Comparison of ENCODE assay signal across 24 cellular contexts in the genomic region with DNA sequence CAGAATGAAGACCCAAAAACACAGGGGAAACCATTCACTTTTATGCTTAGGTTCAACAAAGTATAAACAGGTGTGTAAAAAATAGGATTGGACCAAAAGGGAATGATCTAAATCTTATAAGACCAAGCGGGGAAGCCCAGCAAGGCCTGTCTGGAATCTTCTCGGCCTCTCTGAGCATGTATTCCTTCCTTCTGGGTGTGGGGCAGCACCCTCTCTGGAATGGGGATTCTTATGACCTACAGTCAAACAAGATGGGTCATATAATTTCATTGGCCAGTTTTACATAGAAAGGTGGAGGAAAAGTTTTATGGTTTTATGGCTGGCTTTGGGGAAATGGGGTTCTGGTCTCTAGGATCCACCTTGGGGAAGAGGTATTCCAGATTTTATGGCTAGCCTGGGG. TPM values are rescaled to one million over a fixed set of nuclear protein-coding genes. Genes with fewer than 3 reads are reported as not detected.
"Had no signal": no experiment of that assay in that cellular context is flagged by ENCODE, and none has a peak within 500 bp of the region (broad histone marks: within the 10 kb centered on the region; RNA-seq: fewer than 3 reads in every experiment).

No MANE protein-coding gene starts in this region.

- H3K36me3 ChIP-seq: MG63, SJCRH30 had no signal

- H3K4me3 ChIP-seq: MG63, SJCRH30 had no signal

- H3K27ac ChIP-seq: HL-60, SJCRH30 had no signal

- H3K9me3 ChIP-seq: MG63, SJCRH30 had no signal

- FAIRE-seq: HTR-8/SVneo had no signal

- H3K4me1 ChIP-seq: SJCRH30 had no signal

- DNase-seq: Karpas-422; KBM-7; MG63; NCI-H1092; NCI-H1105 treated with DMSO at 0.1 percent for 48 hours; NCI-H1417 treated with DMSO at 0.1 percent for 48 hours; NCI-H146; NCI-H1694 treated with DMSO at 0.1 percent for 48 hours; NCI-H1930; NCI-H2081; NCI-H2107; NCI-H2227 treated with DMSO at 0.1 percent for 48 hours; NCI-H510A; NCI-H524 treated with DMSO at 0.1 percent for 48 hours; NCI-H69; NCI-H774; NK-92 treated with Interleukin-12 subunit alpha and Interleukin-12 subunit beta, amount 100 ng/mL, for 24 hours; PC-3; SHP77 treated with DMSO at 0.1 percent for 48 hours; SJCRH30 had no signal

RNA-seq across cellular contexts. Expression of gene KCNK1, which starts 11.2 kb away (rescaled TPM):
- total RNA-seq: OCI-LY7, SJCRH30 had no signal
- polyA plus RNA-seq: IgD-negative memory B cell had no signal
